7 cellular contexts compared by ENCODE assay signal in genomic region chr4:174382938-174383605, GRCh38.
A peak's percentile ranks its signal among the peaks of the same experiment; 100 is the strongest.
DNase-seq lines count a peak whose midpoint lies in the region; ATAC-seq and TF ChIP-seq lines count a peak whose summit lies in the region.
"Not testable (repeated sequence)": the region's sequence is repeated elsewhere in the genome, so short reads cannot be mapped to it uniquely, and the experiment has no call there.

No MANE protein-coding gene starts in this region.

- not testable (repeated sequence) for H3K4me3 Mint-ChIP-seq in endodermal cell

- H2AFZ ChIP-seq in trophoblast cell (ENCODE audit: insufficient read depth, low read length, poor library complexity): not testable (repeated sequence)

- peak overlapping the region; percentile 69 for H4K91ac ChIP-seq in trophoblast cell (ENCODE audit: low read depth, low read length)

- not testable (repeated sequence) for H3K4me3 ChIP-seq in HUES6 (ENCODE audit: low read depth, low read length); endodermal cell (ENCODE audit: low read length); trophoblast cell (ENCODE audit: low read depth, low read length)

- intact Hi-C loops in left colon (cut with DNase I, micrococcal nuclease): not testable (repeated sequence)

- H3K27ac Mint-ChIP-seq in endodermal cell: peak overlapping the region; percentile 30

- H3K79me1 ChIP-seq in trophoblast cell (ENCODE audit: low read length): peaks cover 14% of the 10 kb centered on the region

- DNase-seq in DMS153 (lab: John Stamatoyannopoulos, UW): peak; percentile 4
- peak; percentile 40 for DNase-seq in NCI-H524 treated with DMSO at 0.1 percent for 48 hours (lab: John Stamatoyannopoulos, UW)
- peak; percentile 13 for DNase-seq in SK-N-DZ (ENCODE audit: low spot score)
- DNase-seq in endodermal cell, left colon: not testable (repeated sequence)
- DNase-seq in trophoblast cell: peak; percentile 21 to 53

- not testable (repeated sequence) for H3K36me3 ChIP-seq in HUES6 (ENCODE audit: control insufficient read depth, insufficient read depth, low read length); endodermal cell (ENCODE audit: control insufficient read depth, insufficient read depth, low read length); trophoblast cell (ENCODE audit: control insufficient read depth in 1 of 2, insufficient read depth in 2 of 2, low read length in 2 of 2)

- H3K14ac ChIP-seq in trophoblast cell (ENCODE audit: low read length): not testable (repeated sequence)

- H3K9me3 ChIP-seq in HUES6 (ENCODE audit: control insufficient read depth, insufficient read depth, low read depth, low read length); endodermal cell (ENCODE audit: control insufficient read depth, low read length); trophoblast cell (ENCODE audit: insufficient read depth, low read depth, low read length): not testable (repeated sequence)

- H3K9me3 Mint-ChIP-seq in endodermal cell: not testable (repeated sequence)

- not testable (repeated sequence) for H3K36me3 Mint-ChIP-seq in endodermal cell (ENCODE audit: low read depth)

- not testable (repeated sequence) for TF ChIP-seq CTCF in endodermal cell (conservative IDR thresholded peaks at IDR 0.05)

- H2BK120ac ChIP-seq in trophoblast cell (ENCODE audit: insufficient read depth, low read length, poor library complexity): peak overlapping the region; percentile 52

- H3K18ac ChIP-seq in trophoblast cell (ENCODE audit: low read length): not testable (repeated sequence)

- peaks cover 38% of the 10 kb centered on the region for H3K4me1 Mint-ChIP-seq in endodermal cell

- H2BK12ac ChIP-seq in trophoblast cell (ENCODE audit: low read length): peak overlapping the region; percentile 15

- peak; percentile 33 for ATAC-seq in left colon

- H3K27ac ChIP-seq in HUES6 (ENCODE audit: low read depth, low read length) (peak overlapping the region; percentile 36; the same call in 1 of the 2 replicates), trophoblast cell (ENCODE audit: low read depth, low read length) (peak overlapping the region; percentile 57)
- not testable (repeated sequence) for H3K27ac ChIP-seq in endodermal cell (ENCODE audit: low read depth, low read length)

- H4K8ac ChIP-seq in trophoblast cell (ENCODE audit: low read depth, low read length): not testable (repeated sequence)

- not testable (repeated sequence) for H4K12ac ChIP-seq in trophoblast cell (ENCODE audit: low read depth, low read length)

- H2AK5ac ChIP-seq in trophoblast cell (ENCODE audit: low read length): not testable (repeated sequence)

- H3K27me3 Mint-ChIP-seq in endodermal cell (ENCODE audit: insufficient read depth): not testable (repeated sequence)

- not testable (repeated sequence) for H2BK5ac ChIP-seq in trophoblast cell (ENCODE audit: low read depth, low read length, poor library complexity)

- H3K79me2 ChIP-seq in trophoblast cell (ENCODE audit: control insufficient read depth, insufficient read depth, low read length, poor library complexity): not testable (repeated sequence)

- H3K27me3 ChIP-seq in HUES6 (ENCODE audit: control insufficient read depth, insufficient read depth, low read length); endodermal cell (ENCODE audit: control insufficient read depth, insufficient read depth, low read length, poor library complexity, severe bottlenecking); trophoblast cell (ENCODE audit: insufficient read depth, low read length): not testable (repeated sequence)

- H3K4ac ChIP-seq in trophoblast cell (ENCODE audit: low read depth, low read length): peak overlapping the region; percentile 6

- H3K9ac ChIP-seq in HUES6 (ENCODE audit: low read length): peak overlapping the region; percentile 71
- not testable (repeated sequence) for H3K9ac ChIP-seq in endodermal cell (ENCODE audit: extremely low read depth, low read length, poor library complexity, severe bottlenecking); trophoblast cell (ENCODE audit: low read length)

- not testable (repeated sequence) for H3K23ac ChIP-seq in trophoblast cell (ENCODE audit: low read length)

- H3K4me1 ChIP-seq in HUES6 (ENCODE audit: control insufficient read depth, insufficient read depth, low read length) (peaks cover 47% of the 10 kb centered on the region), trophoblast cell (ENCODE audit: control insufficient read depth in 1 of 2, insufficient read depth in 2 of 2, low read length in 2 of 2) (peaks cover 6 to 18% of the 10 kb centered on the region in 2 experiments)
- not testable (repeated sequence) for H3K4me1 ChIP-seq in endodermal cell (ENCODE audit: control insufficient read depth, insufficient read depth, low read length)

- not testable (repeated sequence) for H3K4me2 ChIP-seq in trophoblast cell (ENCODE audit: low read length)

- WGBS in endodermal cell (ENCODE audit: insufficient coverage in 1 of 2, insufficient read length in 1 of 2), 2 experiments: 71 to 77% methylated on average over 1 to 6 of the region's 6 CpGs
- no CpG with 5 or more reads among the region's 6 CpGs for WGBS in trophoblast cell (ENCODE audit: extremely low coverage, insufficient coverage, insufficient read length)
